In genomic region chr1:42290130-42290529, GRCh38 we compare ENCODE assay signal across 16 cellular contexts. TPM values are rescaled to one million over a fixed set of nuclear protein-coding genes. Genes with fewer than 3 reads are reported as not detected.
DNase-seq lines count a peak whose midpoint lies in the region; ATAC-seq, FAIRE-seq and TF ChIP-seq lines count a peak whose summit lies in the region.
"Had no signal": no experiment of that assay in that cellular context is flagged by ENCODE, and none has a peak within 500 bp of the region (broad histone marks: within the 10 kb centered on the region; RNA-seq: fewer than 3 reads in every experiment).

No MANE protein-coding gene starts in this region.

- peaks cover 60% of the 10 kb centered on the region for H3K79me2 ChIP-seq in astrocyte (ENCODE audit: insufficient read depth, low read length)

- no peak overlapping the region for H3K4me2 ChIP-seq in astrocyte (ENCODE audit: low read length)

- H3K4me1 Mint-ChIP-seq in astrocyte (ENCODE audit: low read depth, unreplicated experiment) (peaks cover 7% of the 10 kb centered on the region), mesothelial cell of epicardium (peaks cover 10% of the 10 kb centered on the region)

- H3K27me3 Mint-ChIP-seq in astrocyte (ENCODE audit: low read depth, unreplicated experiment) (no peaks in the 10 kb centered on the region), mesothelial cell of epicardium (ENCODE audit: low read depth) (no peaks in the 10 kb centered on the region)
- H3K27me3 Mint-ChIP-seq: CD4-positive, alpha-beta memory T cell had no signal

- H3K36me3 Mint-ChIP-seq in astrocyte (ENCODE audit: low read depth, unreplicated experiment) (peaks cover 16% of the 10 kb centered on the region), mesothelial cell of epicardium (peaks cover 19% of the 10 kb centered on the region)

- H3K4me3 ChIP-seq in astrocyte (ENCODE audit: insufficient read depth, low read depth, low read length): no peak overlapping the region
- H3K4me3 ChIP-seq: SJCRH30 had no signal

- no peak overlapping the region for H2AFZ ChIP-seq in astrocyte (ENCODE audit: low read depth, low read length)

- DNase-seq in EH (ENCODE audit: low read depth) (peak; percentile 32), HCEC 1CT (peak; percentile 30), astrocyte (ENCODE audit: low read depth) (peak; percentile 10), mesothelial cell of epicardium (ENCODE audit: low spot score in 2 of 2, unreplicated experiment in 2 of 2) (no peak), superior temporal gyrus (ENCODE audit: extremely low spot score) (no peak)
- no peak for DNase-seq in activated CD4-positive, alpha-beta T cell treated with anti-CD3 and anti-CD28 coated beads, Interleukin-2, amount 50 U/mL, for 48 hours
- DNase-seq: BE2C; CD4-positive, alpha-beta memory T cell; NCI-H1048; NCI-H2107; NCI-H345; NCI-H69; SJCRH30 had no signal

- FAIRE-seq in astrocyte (lab: Jason Lieb, UNC): no peak
- FAIRE-seq: HTR-8/SVneo had no signal

- TF ChIP-seq CTCF in astrocyte (IDR thresholded peaks at IDR 0.05; ENCODE audit: insufficient read depth, low read depth, low read length) (no peak), mesothelial cell of epicardium (IDR thresholded peaks at IDR 0.05; ENCODE audit: unreplicated experiment) (no peak)

- peaks cover 52% of the 10 kb centered on the region for H4K20me1 ChIP-seq in astrocyte (ENCODE audit: insufficient read depth, low read length)

- H3K27ac Mint-ChIP-seq in astrocyte (ENCODE audit: unreplicated experiment) (no peak overlapping the region), mesothelial cell of epicardium (peak overlapping the region; percentile 35)

- H3K9me3 ChIP-seq in astrocyte (ENCODE audit: insufficient read depth, low read depth, low read length): no peaks in the 10 kb centered on the region
- H3K9me3 ChIP-seq: BE2C, SJCRH30 had no signal

- H3K9ac ChIP-seq in astrocyte (ENCODE audit: low read length): no peak overlapping the region

- no peak overlapping the region for H3K27ac ChIP-seq in astrocyte (ENCODE audit: low read depth, low read length)
- H3K27ac ChIP-seq: SJCRH30 had no signal

- H3K4me1 ChIP-seq in astrocyte (ENCODE audit: insufficient read depth, low read length): no peaks in the 10 kb centered on the region
- H3K4me1 ChIP-seq: BE2C, SJCRH30 had no signal

- H3K27me3 ChIP-seq in astrocyte (ENCODE audit: insufficient read depth, low read length): no peaks in the 10 kb centered on the region
- H3K27me3 ChIP-seq: BE2C, SJCRH30 had no signal

- H3K9me3 Mint-ChIP-seq in astrocyte (ENCODE audit: unreplicated experiment) (peaks cover 2% of the 10 kb centered on the region), mesothelial cell of epicardium (peaks cover 4% of the 10 kb centered on the region)
- H3K9me3 Mint-ChIP-seq: CD4-positive, alpha-beta memory T cell had no signal

- ATAC-seq in GM18907 (IDR thresholded peaks at IDR 0.05; ENCODE audit: unreplicated experiment): no peak
- ATAC-seq: HCT116 had no signal

- no peaks in the 10 kb centered on the region for H3K36me3 ChIP-seq in astrocyte (ENCODE audit: insufficient read depth, low read length)
- H3K36me3 ChIP-seq: BE2C had no signal

- no peak overlapping the region for H3K4me3 Mint-ChIP-seq in astrocyte (ENCODE audit: unreplicated experiment)
- H3K4me3 Mint-ChIP-seq in mesothelial cell of epicardium: no peak overlapping the region

RNA-seq across cellular contexts. Expression of gene FOXJ3, which starts 44.9 kb away (rescaled TPM):
- total RNA-seq in astrocyte (39.8 and 41.9 TPM in 2 replicates), mesothelial cell of epicardium (79.7 to 82.2 TPM (median 81.6 TPM) in 3 replicates)

Comparison
In these comparisons a context has a peak if more than half of its experiments do, and no peak if none do; other contexts are left out.
1. DNase-seq: peak in EH (single experiment), HCEC 1CT (single experiment) and astrocyte (single experiment); none in mesothelial cell of epicardium (0 of 2), superior temporal gyrus (single experiment) and activated CD4-positive, alpha-beta T cell treated with anti-CD3 and anti-CD28 coated beads, Interleukin-2, amount 50 U/mL, for 48 hours (0 of 2).